8 cellular contexts compared by ENCODE assay signal in genomic region chr9:120869360-120869687, GRCh38. TPM values are rescaled to one million over a fixed set of nuclear protein-coding genes. Genes with fewer than 3 reads are reported as not detected.
DNase-seq lines count a peak whose midpoint lies in the region; ATAC-seq and TF ChIP-seq lines count a peak whose summit lies in the region.

No MANE protein-coding gene starts in this region.

- H3K9ac ChIP-seq in NT2/D1 (ENCODE audit: insufficient read length, low read depth), result peak overlapping the region; percentile 45

- peaks cover 20 to 21% of the 10 kb centered on the region in 2 donors for H3K4me1 Mint-ChIP-seq in effector memory CD8-positive, alpha-beta T cell (ENCODE audit: low read depth in 2 of 2)
- peaks cover 25 to 33% of the 10 kb centered on the region in 2 donors for H3K4me1 Mint-ChIP-seq in natural killer cell treated with Interleukin-12 subunit alpha and Interleukin-12 subunit beta and Interleukin-15 and Interleukin-18, amount 100 ng/mL, for 72 hours (ENCODE audit: low read depth in 2 of 2)

- H3K4me3 ChIP-seq in BE2C (ENCODE audit: low read depth, low read length) (peak overlapping the region; percentile 52), NT2/D1 (ENCODE audit: insufficient read length, low read depth) (peak overlapping the region; percentile 12)

- peaks cover 32% of the 10 kb centered on the region for H3K36me3 Mint-ChIP-seq in effector memory CD8-positive, alpha-beta T cell (ENCODE audit: insufficient read depth)
- peaks cover 15% of the 10 kb centered on the region for H3K36me3 Mint-ChIP-seq in natural killer cell treated with Interleukin-12 subunit alpha and Interleukin-12 subunit beta and Interleukin-15 and Interleukin-18, amount 100 ng/mL, for 72 hours

- H3K9me3 Mint-ChIP-seq in effector memory CD8-positive, alpha-beta T cell, result no peaks in the 10 kb centered on the region
- no peaks in the 10 kb centered on the region for H3K9me3 Mint-ChIP-seq in natural killer cell treated with Interleukin-12 subunit alpha and Interleukin-12 subunit beta and Interleukin-15 and Interleukin-18, amount 100 ng/mL, for 72 hours

- H3K4me1 ChIP-seq in BE2C (peaks cover 4% of the 10 kb centered on the region), NT2/D1 (ENCODE audit: insufficient read depth, insufficient read length) (peaks cover 9% of the 10 kb centered on the region)

- H3K36me3 ChIP-seq in BE2C, result peaks cover 30% of the 10 kb centered on the region
- H3K36me3 ChIP-seq in NT2/D1 (ENCODE audit: insufficient read depth, insufficient read length, low read length), result peaks cover 68% of the 10 kb centered on the region

- peak overlapping the region; percentile 81 to 92 for H3K27ac Mint-ChIP-seq in effector memory CD8-positive, alpha-beta T cell
- peak overlapping the region; percentile 86 to 91 for H3K27ac Mint-ChIP-seq in natural killer cell treated with Interleukin-12 subunit alpha and Interleukin-12 subunit beta and Interleukin-15 and Interleukin-18, amount 100 ng/mL, for 72 hours

- H3K4me3 Mint-ChIP-seq in effector memory CD8-positive, alpha-beta T cell, result peak overlapping the region; percentile 81 to 88
- H3K4me3 Mint-ChIP-seq in natural killer cell treated with Interleukin-12 subunit alpha and Interleukin-12 subunit beta and Interleukin-15 and Interleukin-18, amount 100 ng/mL, for 72 hours, result peak overlapping the region; percentile 80

- H3K9me3 ChIP-seq in BE2C, result no peaks in the 10 kb centered on the region
- no peaks in the 10 kb centered on the region for H3K9me3 ChIP-seq in NT2/D1 (ENCODE audit: insufficient read depth, low read length)

- ATAC-seq in effector memory CD8-positive, alpha-beta T cell (replicated peaks), result no peak
- no peak for ATAC-seq in natural killer cell treated with Interleukin-12 subunit alpha and Interleukin-12 subunit beta and Interleukin-15 and Interleukin-18, amount 100 ng/mL, for 72 hours
- no peak for ATAC-seq in GM19351 (IDR thresholded peaks at IDR 0.05; ENCODE audit: unreplicated experiment)

- H3K27me3 ChIP-seq in BE2C (no peaks in the 10 kb centered on the region), NT2/D1 (ENCODE audit: insufficient read depth, insufficient read length) (no peaks in the 10 kb centered on the region)

- no peak for TF ChIP-seq CTCF in BE2C (IDR thresholded peaks at IDR 0.05; ENCODE audit: low read depth, low read length)

- DNase-seq in BE2C (no peak), NT2/D1 (ENCODE audit: low read depth, low spot score) (no peak), occipital lobe (lab: John Stamatoyannopoulos, UW) (no peak), GDM1 (lab: John Stamatoyannopoulos, UW) (no peak)
- no peak for DNase-seq in effector memory CD8-positive, alpha-beta T cell
- DNase-seq in natural killer cell treated with Interleukin-12 subunit alpha and Interleukin-12 subunit beta and Interleukin-15 and Interleukin-18, amount 100 ng/mL, for 72 hours (ENCODE audit: low spot score), result no peak
- DNase-seq in central memory CD4-positive, alpha-beta T cell, result no peak

- no peaks in the 10 kb centered on the region for H3K27me3 Mint-ChIP-seq in effector memory CD8-positive, alpha-beta T cell
- no peaks in the 10 kb centered on the region for H3K27me3 Mint-ChIP-seq in natural killer cell treated with Interleukin-12 subunit alpha and Interleukin-12 subunit beta and Interleukin-15 and Interleukin-18, amount 100 ng/mL, for 72 hours

RNA-seq across cellular contexts. Expression of gene PHF19, which starts 7.7 kb away (rescaled TPM):
- polyA plus RNA-seq in BE2C (2012; ENCODE audit: insufficient read depth, insufficient read length, low read depth), result 49.6 TPM
- 100 to 1,000 TPM in 1 of 2 donors, 10 to 100 TPM in 1; 97.4 to 177 TPM for total RNA-seq in natural killer cell treated with Interleukin-12 subunit alpha and Interleukin-12 subunit beta and Interleukin-15 and Interleukin-18, amount 100 ng/mL, for 72 hours
- total RNA-seq in occipital lobe, result 4.1 TPM

RNA-seq across cellular contexts. Expression of gene PSMD5, which starts 26.6 kb away (rescaled TPM):
- 92.1 TPM for polyA plus RNA-seq in BE2C (2012; ENCODE audit: insufficient read depth, insufficient read length, low read depth)
- 10 to 100 TPM; 59.5 to 70.4 TPM for total RNA-seq in natural killer cell treated with Interleukin-12 subunit alpha and Interleukin-12 subunit beta and Interleukin-15 and Interleukin-18, amount 100 ng/mL, for 72 hours
- 30.4 TPM for total RNA-seq in occipital lobe

RNA-seq across cellular contexts. Expression of gene TRAF1, which starts 57.3 kb away (rescaled TPM):
- polyA plus RNA-seq in BE2C (2012; ENCODE audit: insufficient read depth, insufficient read length, low read depth), result 2.3 TPM
- 100 to 1,000 TPM; 145 to 375 TPM for total RNA-seq in natural killer cell treated with Interleukin-12 subunit alpha and Interleukin-12 subunit beta and Interleukin-15 and Interleukin-18, amount 100 ng/mL, for 72 hours
- total RNA-seq in occipital lobe, result 2.5 TPM

Comparison
In these comparisons a context has a peak if more than half of its experiments do, and no peak if none do; other contexts are left out.
1. RNA of gene PHF19, which starts 7.7 kb away (total RNA-seq): 97.4 to 177 TPM in natural killer cell treated with Interleukin-12 subunit alpha and Interleukin-12 subunit beta and Interleukin-15 and Interleukin-18, amount 100 ng/mL, for 72 hours; 4.1 TPM in occipital lobe (single experiment); every median in the first group is over 10 times any median in the second.
2. RNA of gene TRAF1, which starts 57.3 kb away (total RNA-seq): 145 to 375 TPM in natural killer cell treated with Interleukin-12 subunit alpha and Interleukin-12 subunit beta and Interleukin-15 and Interleukin-18, amount 100 ng/mL, for 72 hours; 2.5 TPM in occipital lobe (single experiment); every median in the first group is over 10 times any median in the second.